ENCODE assay signal across 26 cellular contexts in genomic region chr6:7879579-7879978, GRCh38.
"Had no signal": no experiment of that assay in that cellular context is flagged by ENCODE, and none has a peak within 500 bp of the region (broad histone marks: within the 10 kb centered on the region; RNA-seq: fewer than 3 reads in every experiment).

No MANE protein-coding gene starts in this region.

- DNase-seq: Kasumi-1; MV-4-11; NCI-H1048; NCI-H1105; NCI-H1417; NCI-H1436 treated with DMSO at 0.1 percent for 48 hours; NCI-H1694; NCI-H187 treated with DMSO at 0.1 percent for 48 hours; NCI-H2029 treated with DMSO at 0.1 percent for 48 hours; NCI-H226; NCI-H446; NCI-H510A; NCI-H524 treated with DMSO at 0.1 percent for 48 hours; NCI-H69; NCI-H774; NK-92 treated with Interleukin-12 subunit alpha and Interleukin-12 subunit beta, amount 100 ng/mL, for 24 hours; OCI-M1; PC-9; SHP77 treated with DMSO at 0.1 percent for 48 hours; SJCRH30; T-helper 1 cell had no signal

- H3K4me3 ChIP-seq: K562, PC-9, SJCRH30 had no signal

- H3K27ac ChIP-seq: KMS-11, PC-9, RWPE1, SJCRH30 had no signal

- H3K4me1 ChIP-seq: SJCRH30 had no signal

- H3K4me2 ChIP-seq: KMS-11, PC-9 had no signal

- ATAC-seq: K562, SK-N-SH treated with all-trans-retinoic acid at 6 μM for 48 hours had no signal

- H2AFZ ChIP-seq: PC-9 had no signal

- H3K27me3 ChIP-seq: SJCRH30 had no signal

- H3K9me3 ChIP-seq: SJCRH30 had no signal

- FAIRE-seq: K562, RCC 7860 had no signal

- H3K9ac ChIP-seq: KMS-11 had no signal
